ENCODE assay signal across 8 cellular contexts in the genomic region with DNA sequence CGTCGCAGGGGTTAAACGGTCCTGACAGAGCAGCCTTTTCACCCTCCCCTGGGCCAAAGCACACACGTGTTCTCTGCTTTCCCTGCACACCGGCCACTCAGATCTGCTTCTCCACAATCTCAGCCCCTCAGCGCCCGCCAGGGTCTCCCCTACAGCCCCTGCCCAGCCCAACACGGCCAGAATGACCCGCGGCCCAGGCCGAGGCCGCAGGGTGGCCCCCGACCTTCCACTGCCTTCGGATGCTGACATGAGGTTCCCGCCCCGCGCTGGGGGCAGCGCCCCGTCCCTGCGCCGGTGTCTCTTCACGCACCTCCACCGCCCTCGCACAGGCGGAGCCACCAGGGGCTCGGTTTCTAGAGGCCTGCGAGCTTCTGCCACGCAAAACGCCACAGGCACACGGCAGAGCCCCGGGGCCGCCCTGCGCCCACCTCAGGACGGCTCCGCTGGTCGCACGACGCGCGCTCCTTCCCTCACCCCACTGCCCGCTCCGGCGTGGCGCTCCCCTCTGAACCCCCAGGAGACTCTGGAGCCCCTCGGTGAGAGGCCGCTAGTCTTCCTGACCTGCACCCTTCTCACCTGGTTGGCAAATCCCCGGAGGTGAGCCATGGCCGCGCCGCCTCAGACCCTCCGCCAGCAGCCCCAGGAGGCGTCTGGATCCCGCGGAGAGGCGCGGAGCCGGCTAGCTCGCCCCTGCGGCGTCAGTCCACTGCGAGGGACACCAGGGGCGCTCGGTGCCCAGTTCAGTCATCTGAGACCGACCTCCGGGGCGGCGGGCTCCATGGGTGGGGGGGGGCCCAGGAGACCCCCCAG. TPM values are rescaled to one million over a fixed set of nuclear protein-coding genes. Genes with fewer than 3 reads are reported as not detected.
DNase-seq lines count a peak whose midpoint lies in the region; ATAC-seq lines count a peak whose summit lies in the region.

No MANE protein-coding gene starts in this region.

- H3K27me3 ChIP-seq in effector memory CD4-positive, alpha-beta T cell (replicated peaks; ENCODE audit: control insufficient read depth, insufficient read depth, low read length, poor library complexity, severe bottlenecking) = no peaks in the 10 kb centered on the region
- H3K27me3 ChIP-seq in mononuclear cell (ENCODE audit: insufficient read depth, low read length) (no peaks in the 10 kb centered on the region), subcutaneous abdominal adipose tissue (ENCODE audit: control insufficient read depth in 5 of 5, insufficient read depth in 4 of 5, low read length in 5 of 5) (no peaks in the 10 kb centered on the region)

- peak overlapping the region in 4 of 5 donors; percentile 8 to 85 (median 73) for H3K9ac ChIP-seq in subcutaneous abdominal adipose tissue (ENCODE audit: low read length in 5 of 5)

- no peaks in the 10 kb centered on the region for H3K36me3 ChIP-seq in effector memory CD4-positive, alpha-beta T cell (ENCODE audit: control insufficient read depth, insufficient read depth, low read length)
- peaks cover 0 to 7% (median 0%) of the 10 kb centered on the region in 5 donors for H3K36me3 ChIP-seq in subcutaneous abdominal adipose tissue (ENCODE audit: control insufficient read depth in 5 of 5, insufficient read depth in 5 of 5, low read length in 5 of 5)

- H3K4me3 ChIP-seq in effector memory CD4-positive, alpha-beta T cell (ENCODE audit: insufficient read depth, low read depth, low read length, poor library complexity, severe bottlenecking) = peak overlapping the region; percentile 74
- H3K4me3 ChIP-seq in mononuclear cell (ENCODE audit: low read length) (peak overlapping the region; percentile 65), subcutaneous abdominal adipose tissue (ENCODE audit: low read depth in 1 of 5, low read length in 5 of 5) (peak overlapping the region; percentile 41 to 91 (median 80))

- peak; percentile 34 for ATAC-seq in GM21423 (IDR thresholded peaks at IDR 0.05; ENCODE audit: unreplicated experiment)

- H3K27ac ChIP-seq in effector memory CD4-positive, alpha-beta T cell (ENCODE audit: insufficient read depth, low read length, poor library complexity, severe bottlenecking) = peak overlapping the region; percentile 83
- no peak overlapping the region for H3K27ac ChIP-seq in subcutaneous abdominal adipose tissue (ENCODE audit: low read depth, low read length)

- peak; percentile 62 for DNase-seq in EH (ENCODE audit: low read depth)
- DNase-seq in HuH-7 (ENCODE audit: low spot score) = peak; percentile 79
- peak; percentile 22 to 26 for DNase-seq in activated CD4-positive, alpha-beta T cell treated with anti-CD3 and anti-CD28 coated beads for 4 hours
- DNase-seq in effector memory CD4-positive, alpha-beta T cell = no peak
- no peak for DNase-seq in NCI-H2171 treated with DMSO at 0.1 percent for 48 hours (lab: John Stamatoyannopoulos, UW)

- H3K4me1 ChIP-seq in effector memory CD4-positive, alpha-beta T cell (ENCODE audit: control insufficient read depth, insufficient read depth, low read length, poor library complexity, severe bottlenecking) = peaks cover 18% of the 10 kb centered on the region
- H3K4me1 ChIP-seq in mononuclear cell (ENCODE audit: insufficient read depth, low read length) = peaks cover 21% of the 10 kb centered on the region
- peaks cover 7 to 42% (median 35%) of the 10 kb centered on the region in 5 donors for H3K4me1 ChIP-seq in subcutaneous abdominal adipose tissue (ENCODE audit: control insufficient read depth in 5 of 5, insufficient read depth in 5 of 5, low read length in 5 of 5)

- H3K9me3 ChIP-seq in effector memory CD4-positive, alpha-beta T cell (ENCODE audit: control insufficient read depth, low read length) = no peaks in the 10 kb centered on the region
- H3K9me3 ChIP-seq in mononuclear cell (ENCODE audit: low read depth, low read length) (no peaks in the 10 kb centered on the region), subcutaneous abdominal adipose tissue (ENCODE audit: control insufficient read depth in 5 of 5, low read length in 5 of 5) (no peaks in the 10 kb centered on the region)

RNA-seq across cellular contexts. Expression of a gene that starts 0.7 kb away (rescaled TPM):
- total RNA-seq in mononuclear cell = 59.9 TPM

RNA-seq across cellular contexts. Expression of a gene that starts 50.9 kb away (rescaled TPM):
- 0.52 TPM for total RNA-seq in mononuclear cell

Comparison
In these comparisons a context has a peak if more than half of its experiments do, and no peak if none do; other contexts are left out.
1. DNase-seq: peak in EH (single experiment), HuH-7 (single experiment) and activated CD4-positive, alpha-beta T cell treated with anti-CD3 and anti-CD28 coated beads for 4 hours (2 of 2); none in effector memory CD4-positive, alpha-beta T cell (0 of 3) and NCI-H2171 treated with DMSO at 0.1 percent for 48 hours (single experiment).
2. Peak in every context shown above with its lines, with median percentiles within 50 percentile points of each other: H3K4me3 ChIP-seq.